25 cellular contexts compared by ENCODE assay signal in the genomic region with DNA sequence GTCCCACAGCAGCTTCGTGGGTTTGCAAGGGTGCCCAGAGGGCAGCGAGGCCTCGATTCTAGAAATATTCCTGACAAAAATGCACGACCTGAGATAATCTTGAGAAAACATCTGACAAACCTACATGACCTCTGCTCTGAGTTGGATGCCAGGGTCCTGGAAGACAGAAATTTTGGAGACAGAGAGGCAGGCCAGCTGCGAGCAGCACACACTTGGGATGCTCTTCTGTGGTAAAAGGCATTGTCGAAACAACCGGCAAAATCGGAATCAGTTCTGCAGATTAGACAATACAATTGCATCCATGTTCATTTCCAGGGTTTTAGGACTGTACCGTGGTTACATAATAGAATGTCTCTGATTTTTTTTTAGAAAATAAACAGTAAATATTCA.
"Had no signal": no experiment of that assay in that cellular context is flagged by ENCODE, and none has a peak within 500 bp of the region (broad histone marks: within the 10 kb centered on the region; RNA-seq: fewer than 3 reads in every experiment).

No MANE protein-coding gene starts in this region.

- H3K27me3 ChIP-seq: ascending aorta, breast epithelium, esophagus muscularis mucosa, neutrophil, pancreas, right atrium auricular region, spleen, tibial nerve had no signal

- ATAC-seq: activated CD8-positive, alpha-beta memory T cell treated with anti-CD3 and anti-CD28 coated beads, Interleukin-2, amount 10 ng/mL, durations not matched to agents 7 days and 5 days; activated CD8-positive, alpha-beta T cell treated with anti-CD3 and anti-CD28 coated beads for 36 hours; activated naive CD4-positive, alpha-beta T cell treated with anti-CD3 and anti-CD28 coated beads, Interleukin-2, amount 50 U/mL, for 72 hours; effector memory CD8-positive, alpha-beta T cell; left lobe of liver; lower lobe of right lung; mucosa of descending colon; pancreas; psoas muscle; stimulated activated naive CD8-positive, alpha-beta T cell treated with anti-CD3 and anti-CD28 coated beads, Interleukin-15, Interleukin-2, amounts not matched to agents 100 U/mL and 50 U/mL, for 24 hours had no signal

- H3K9me3 ChIP-seq: ascending aorta, breast epithelium, esophagus muscularis mucosa, lower lobe of right lung, mucosa of descending colon, neutrophil, pancreas, psoas muscle, right atrium auricular region, spleen, tibial nerve had no signal

- H3K36me3 ChIP-seq: ascending aorta, breast epithelium, esophagus muscularis mucosa, lower lobe of right lung, neutrophil, pancreas, right atrium auricular region, spleen, tibial nerve had no signal

- H3K4me1 ChIP-seq: breast epithelium, spleen had no signal

- H3K4me3 ChIP-seq: ascending aorta, breast epithelium, esophagus muscularis mucosa, lower lobe of right lung, mucosa of descending colon, pancreas, psoas muscle, right atrium auricular region, spleen, tibial nerve had no signal

- H3K27ac ChIP-seq: ascending aorta, breast epithelium, esophagus muscularis mucosa, lower lobe of right lung, neutrophil, psoas muscle, right atrium auricular region, spleen, tibial nerve had no signal

- DNase-seq: activated CD4-positive, alpha-beta T cell treated with anti-CD3 and anti-CD28 coated beads, Interleukin-2, amount 10 ng/mL, durations not matched to agents 7 days and 5 days; activated CD4-positive, CD25-positive, alpha-beta regulatory T cell treated with anti-CD3 and anti-CD28 coated beads, Interleukin-2, amount 50 U/mL, for 72 hours; activated CD8-positive, alpha-beta memory T cell treated with anti-CD3 and anti-CD28 coated beads, Interleukin-2, amount 10 ng/mL, durations not matched to agents 7 days and 5 days; activated CD8-positive, alpha-beta T cell treated with anti-CD3 and anti-CD28 coated beads for 36 hours; activated gamma-delta T cell; activated T-cell treated with anti-CD3 and anti-CD28 coated beads for 4 hours; effector memory CD8-positive, alpha-beta T cell; lower lobe of right lung; mesendoderm; mucosa of descending colon; naive B cell; pancreas; psoas muscle; spleen; stimulated activated CD4-positive, alpha-beta T cell treated with anti-CD3 and anti-CD28 coated beads, Interleukin-4, amount 100 ng/mL, for 4 hours; stimulated activated naive CD8-positive, alpha-beta T cell treated with anti-CD3 and anti-CD28 coated beads, Interleukin-15, Interleukin-2, amounts not matched to agents 100 U/mL and 50 U/mL, for 24 hours; T-helper 2 cell had no signal
